ENCODE assay signal across 1 cellular context in genomic region chr6:13710552-13711383, GRCh38.
TF ChIP-seq lines count a peak whose summit lies in the region.

No MANE protein-coding gene starts in this region.

TF ChIP-seq in HepG2, 621 proteins besides CTCF, POLR2A, EP300 and RAD21 (continued from another document and continues in another):
- TF ChIP-seq NR2F6 (IDR thresholded peaks at IDR 0.05), result no peak
- TF ChIP-seq NR2F6 (CRISPR knock-in tag; IDR thresholded peaks at IDR 0.05), result peak; percentile 38; the same call in 1 of the 2 replicates
- TF ChIP-seq ZNF720 (CRISPR knock-in tag; IDR thresholded peaks at IDR 0.05), result no peak
- TF ChIP-seq KMT2A (CRISPR knock-in tag; IDR thresholded peaks at IDR 0.05), result peak; percentile 90
- 0 out of 2 replicates have a peak, but pooled peaks have one; percentile 3 for TF ChIP-seq REPIN1 (CRISPR knock-in tag; IDR thresholded peaks at IDR 0.05; ENCODE audit: borderline replicate concordance, low read depth)
- no peak for TF ChIP-seq CENPX (CRISPR knock-in tag; IDR thresholded peaks at IDR 0.05)
- peak; percentile 73 for TF ChIP-seq POLR2AphosphoS5 (IDR thresholded peaks at IDR 0.05; ENCODE audit: low read depth, low read length)
- TF ChIP-seq HMG20A (CRISPR knock-in tag; IDR thresholded peaks at IDR 0.05; ENCODE audit: borderline replicate concordance), result peak; percentile 26; the same call in 1 of the 2 replicates
- no peak for TF ChIP-seq HNF1A (IDR thresholded peaks at IDR 0.05; ENCODE audit: low read depth)
- peak; percentile 26; the same call in 1 of the 2 replicates for TF ChIP-seq HNF1A (CRISPR knock-in tag; IDR thresholded peaks at IDR 0.05; ENCODE audit: borderline replicate concordance)
- peak; percentile 74 for TF ChIP-seq AGO2 (optimal IDR thresholded peaks at IDR 0.05; ENCODE audit: low read depth, low read length)
- peak; percentile 70; the same call in 1 of the 2 replicates for TF ChIP-seq WIZ (CRISPR knock-in tag; IDR thresholded peaks at IDR 0.05)
- no peak for TF ChIP-seq KDM3A (CRISPR knock-in tag; IDR thresholded peaks at IDR 0.05; ENCODE audit: low read depth)
- no peak for TF ChIP-seq ZNF878 (CRISPR knock-in tag; IDR thresholded peaks at IDR 0.05)
- TF ChIP-seq ZBTB7A (CRISPR knock-in tag; IDR thresholded peaks at IDR 0.05), result peak; percentile 97
- TF ChIP-seq ZFP62 (CRISPR knock-in tag; IDR thresholded peaks at IDR 0.05), result no peak
- no peak for TF ChIP-seq DBP (CRISPR knock-in tag; IDR thresholded peaks at IDR 0.05; ENCODE audit: not compliant biosample characterization)
- peak; percentile 79 for TF ChIP-seq MXD3 (CRISPR knock-in tag; IDR thresholded peaks at IDR 0.05)
- TF ChIP-seq SNAPC4 (CRISPR knock-in tag; IDR thresholded peaks at IDR 0.05), result no peak
- TF ChIP-seq YEATS4 (CRISPR knock-in tag; IDR thresholded peaks at IDR 0.05; ENCODE audit: borderline replicate concordance), result 0 out of 2 replicates have a peak, but pooled peaks have one; percentile 49
- peak; percentile 68 for TF ChIP-seq KMT2B (CRISPR knock-in tag; IDR thresholded peaks at IDR 0.05)
- peak; percentile 56; the same call in 1 of the 2 replicates for TF ChIP-seq DNMT1 (CRISPR knock-in tag; IDR thresholded peaks at IDR 0.05)
- peak; percentile 61 for TF ChIP-seq SP5 (CRISPR knock-in tag; IDR thresholded peaks at IDR 0.05; ENCODE audit: borderline replicate concordance, low read depth)
- TF ChIP-seq SNAI1 (CRISPR knock-in tag; IDR thresholded peaks at IDR 0.05; ENCODE audit: borderline replicate concordance), result no peak
- no peak for TF ChIP-seq ZNF143 (CRISPR knock-in tag; IDR thresholded peaks at IDR 0.05)
- TF ChIP-seq ZNF484 (CRISPR knock-in tag; IDR thresholded peaks at IDR 0.05; ENCODE audit: borderline replicate concordance, low read depth), result no peak
- no peak for TF ChIP-seq CBX2 (IDR thresholded peaks at IDR 0.05; ENCODE audit: low read depth, low read length)
- TF ChIP-seq CBX2 (CRISPR knock-in tag; IDR thresholded peaks at IDR 0.05; ENCODE audit: low read depth), result no peak
- TF ChIP-seq LCORL (IDR thresholded peaks at IDR 0.05), result no peak
- TF ChIP-seq LCORL (CRISPR knock-in tag; IDR thresholded peaks at IDR 0.05), result 0 out of 2 replicates have a peak, but pooled peaks have one; percentile 32
- no peak for TF ChIP-seq ZNF562 (CRISPR knock-in tag; IDR thresholded peaks at IDR 0.05; ENCODE audit: borderline replicate concordance)
- no peak for TF ChIP-seq SMARCE1 (IDR thresholded peaks at IDR 0.05; ENCODE audit: borderline replicate concordance)
- no peak; the same call in 1 of the 2 replicates for TF ChIP-seq TIGD3 (CRISPR knock-in tag; IDR thresholded peaks at IDR 0.05; ENCODE audit: borderline replicate concordance)
- peak; percentile 69 for TF ChIP-seq GMEB1 (CRISPR knock-in tag; IDR thresholded peaks at IDR 0.05; ENCODE audit: borderline replicate concordance)
- TF ChIP-seq SP4 (CRISPR knock-in tag; IDR thresholded peaks at IDR 0.05), result peak; percentile 69; the same call in 1 of the 2 replicates
- TF ChIP-seq POGK (CRISPR knock-in tag; conservative IDR thresholded peaks at IDR 0.05), result peak; percentile 24; the same call in 1 of the 2 replicates
- no peak for TF ChIP-seq ARNTL (CRISPR knock-in tag; IDR thresholded peaks at IDR 0.05)
- no peak for TF ChIP-seq KLF11 (CRISPR knock-in tag; IDR thresholded peaks at IDR 0.05)
- TF ChIP-seq ZHX1 (CRISPR knock-in tag; IDR thresholded peaks at IDR 0.05; ENCODE audit: low read depth), result no peak
- peak; percentile 38; the same call in 1 of the 2 replicates for TF ChIP-seq ZNF124 (CRISPR knock-in tag; IDR thresholded peaks at IDR 0.05)
- TF ChIP-seq KDM5B (CRISPR knock-in tag; IDR thresholded peaks at IDR 0.05; ENCODE audit: borderline replicate concordance), result peak; percentile 55; the same call in 1 of the 2 replicates
- 0 out of 2 replicates have a peak, but pooled peaks have one; percentile 16 for TF ChIP-seq GZF1 (CRISPR knock-in tag; IDR thresholded peaks at IDR 0.05)
- peak; percentile 86 for TF ChIP-seq PHF8 (CRISPR knock-in tag; IDR thresholded peaks at IDR 0.05)
- TF ChIP-seq KLF16 (CRISPR knock-in tag; IDR thresholded peaks at IDR 0.05), result peak in 1 of 2 experiments; percentile 64; a peak in 2 of 4 replicates
- peak; percentile 61; the same call in 1 of the 2 replicates for TF ChIP-seq ZNF839 (CRISPR knock-in tag; IDR thresholded peaks at IDR 0.05; ENCODE audit: borderline replicate concordance)
- TF ChIP-seq ZNF7 (CRISPR knock-in tag; IDR thresholded peaks at IDR 0.05), result no peak
- 0 out of 2 replicates have a peak, but pooled peaks have one; percentile 19 for TF ChIP-seq TRIM24 (CRISPR knock-in tag; IDR thresholded peaks at IDR 0.05)
- no peak for TF ChIP-seq FOXM1 (CRISPR knock-in tag; IDR thresholded peaks at IDR 0.05)
- no peak for TF ChIP-seq NONO (IDR thresholded peaks at IDR 0.05)
- peak; percentile 55; the same call in 1 of the 2 replicates for TF ChIP-seq NONO (CRISPR knock-in tag; conservative IDR thresholded peaks at IDR 0.05)
- TF ChIP-seq ZNF841 (CRISPR knock-in tag; IDR thresholded peaks at IDR 0.05; ENCODE audit: borderline replicate concordance), result no peak
- TF ChIP-seq FOXA1 (IDR thresholded peaks at IDR 0.05), result no peak
- no peak for TF ChIP-seq FOXA1 (CRISPR knock-in tag; IDR thresholded peaks at IDR 0.05)
